In the genomic region with DNA sequence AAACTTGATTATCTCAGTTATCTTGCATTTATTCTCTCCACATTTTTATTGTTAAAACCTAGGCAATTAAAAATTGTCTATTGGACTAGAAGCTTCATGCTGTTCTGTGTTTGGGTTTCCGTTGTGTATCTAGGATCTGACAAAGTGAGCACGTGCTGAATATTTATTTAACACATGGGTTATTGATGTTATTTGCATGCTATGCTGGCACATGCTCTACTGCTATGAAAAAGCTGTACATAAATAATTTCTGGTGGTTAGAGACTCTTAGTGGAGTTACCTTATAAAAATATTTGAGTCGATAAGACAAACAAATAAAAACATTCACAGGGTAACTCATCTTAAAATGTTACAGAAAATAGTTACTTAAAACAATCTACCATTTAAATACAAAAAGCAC, we compare ENCODE assay signal across 24 cellular contexts.
DNase-seq lines count a peak whose midpoint lies in the region; FAIRE-seq and TF ChIP-seq lines count a peak whose summit lies in the region.
"Had no signal": no experiment of that assay in that cellular context is flagged by ENCODE, and none has a peak within 500 bp of the region (broad histone marks: within the 10 kb centered on the region; RNA-seq: fewer than 3 reads in every experiment).

No MANE protein-coding gene starts in this region.

- no peaks in the 10 kb centered on the region for H3K27me3 ChIP-seq in Peyer's patch
- H3K27me3 ChIP-seq: BLaER1 treated with 17β-estradiol and CSF1 and Interleukin-3, amounts not matched to agents 10 nM and 100 nM had no signal

- peak; percentile 93 for FAIRE-seq in endometrium (lab: Jason Lieb, UNC)
- no peak for FAIRE-seq in GM19239 (lab: Jason Lieb, UNC)
- FAIRE-seq: K562 had no signal

- DNase-seq in NCI-H1092 treated with DMSO at 0.1 percent for 48 hours (lab: John Stamatoyannopoulos, UW) (peak; percentile 34), NCI-H1092 (lab: John Stamatoyannopoulos, UW) (no peak), NCI-H1417 (lab: John Stamatoyannopoulos, UW) (peak in 2 of 3 experiments; percentile 7 to 76), NCI-H748 (lab: John Stamatoyannopoulos, UW; ENCODE audit: unreplicated experiment) (peak; percentile 80), Peyer's patch (no peak), GM19239 (ENCODE audit: insufficient read length, low spot score) (no peak), GM20000 (ENCODE audit: low spot score) (no peak)
- DNase-seq: 8988T; ACHN; Caco-2; CD4-positive, alpha-beta T cell; DND-41; H9; Kasumi-1; MV-4-11; NCI-H1436 treated with DMSO at 0.1 percent for 48 hours; NCI-H2171; NCI-H226; NCI-H510A treated with DMSO at 0.1 percent for 48 hours; SHP77 treated with DMSO at 0.1 percent for 48 hours had no signal

- no peak overlapping the region for H3K27ac ChIP-seq in Peyer's patch
- H3K27ac ChIP-seq: BLaER1 treated with 17β-estradiol and CSF1 and Interleukin-3, amounts not matched to agents 10 nM and 100 nM had no signal

- H3K4me1 ChIP-seq in Peyer's patch, result no peaks in the 10 kb centered on the region
- H3K4me1 ChIP-seq: Caco-2 had no signal

- H3K36me3 ChIP-seq in Peyer's patch, result no peaks in the 10 kb centered on the region

- H3K4me3 ChIP-seq in Peyer's patch, result no peak overlapping the region
- H3K4me3 ChIP-seq: BLaER1 treated with 17β-estradiol and CSF1 and Interleukin-3, amounts not matched to agents 10 nM and 100 nM; GM23338; K562 had no signal

- peaks cover 0 to 14% (median 0%) of the 10 kb centered on the region in 4 donors for H3K9me3 ChIP-seq in Peyer's patch
- H3K9me3 ChIP-seq: Caco-2 had no signal

- TF ChIP-seq POLR2A in Peyer's patch (IDR thresholded peaks at IDR 0.05), result no peak

- no peak for TF ChIP-seq CTCF in Peyer's patch (IDR thresholded peaks at IDR 0.05)
- TF ChIP-seq CTCF in GM20000 (IDR thresholded peaks at IDR 0.05; ENCODE audit: extremely low read depth, missing control alignments), result no peak

Comparison
In these comparisons a context has a peak if more than half of its experiments do, and no peak if none do; other contexts are left out.
1. DNase-seq: peak in NCI-H1092 treated with DMSO at 0.1 percent for 48 hours (single experiment), NCI-H1417 (2 of 3) and NCI-H748 (single experiment); none in NCI-H1092 (single experiment), Peyer's patch (0 of 3), GM19239 (single experiment) and GM20000 (single experiment).